ENCODE assay signal across 12 cellular contexts in the genomic region with DNA sequence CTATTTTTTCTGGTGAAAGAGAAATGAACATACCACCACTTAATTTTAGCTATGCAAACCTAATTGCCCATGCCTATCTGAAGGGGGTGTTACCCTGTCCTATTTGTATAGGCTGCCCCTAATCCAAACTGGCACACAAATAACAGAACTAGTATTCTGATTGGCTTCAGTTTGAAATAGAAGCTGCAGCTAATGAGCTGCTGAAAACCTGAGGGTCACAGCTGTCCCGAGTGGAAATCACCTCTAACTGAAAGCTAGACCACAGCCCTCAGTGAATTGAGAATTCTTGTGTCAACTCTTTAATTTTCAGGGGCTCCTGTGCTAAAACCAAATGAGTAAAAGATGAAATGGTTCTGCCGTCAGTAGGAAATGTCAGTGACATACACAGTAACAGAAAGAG. TPM values are rescaled to one million over a fixed set of nuclear protein-coding genes. Genes with fewer than 3 reads are reported as not detected.
DNase-seq lines count a peak whose midpoint lies in the region; ATAC-seq and TF ChIP-seq lines count a peak whose summit lies in the region.
"Had no signal": no experiment of that assay in that cellular context is flagged by ENCODE, and none has a peak within 500 bp of the region (broad histone marks: within the 10 kb centered on the region; RNA-seq: fewer than 3 reads in every experiment).

No MANE protein-coding gene starts in this region.

- no peaks in the 10 kb centered on the region for H3K36me3 ChIP-seq in CD4-positive, CD25-positive, alpha-beta regulatory T cell (ENCODE audit: control insufficient read depth, insufficient read depth, low read length)
- H3K36me3 ChIP-seq: gastroesophageal sphincter had no signal

- peaks cover 12% of the 10 kb centered on the region for H3K36me3 Mint-ChIP-seq in CD4-positive, CD25-positive, alpha-beta regulatory T cell
- H3K36me3 Mint-ChIP-seq in MCF 10A (ENCODE audit: insufficient read depth, unreplicated experiment) (peaks cover 4% of the 10 kb centered on the region), progenitor cell of endocrine pancreas (ENCODE audit: insufficient read depth) (peaks cover 7% of the 10 kb centered on the region)

- TF ChIP-seq CTCF in MCF 10A (IDR thresholded peaks at IDR 0.05; ENCODE audit: unreplicated experiment) (no peak), progenitor cell of endocrine pancreas (IDR thresholded peaks at IDR 0.05; ENCODE audit: unreplicated experiment) (no peak)

- H3K9me3 ChIP-seq in CD4-positive, CD25-positive, alpha-beta regulatory T cell (ENCODE audit: control insufficient read depth in 2 of 2, low read length in 2 of 2), result no peaks in the 10 kb centered on the region
- H3K9me3 ChIP-seq: gastroesophageal sphincter had no signal

- no peak for ATAC-seq in CD4-positive, CD25-positive, alpha-beta regulatory T cell (ENCODE audit: low read depth in 2 of 2)
- ATAC-seq in GM19025 (IDR thresholded peaks at IDR 0.05; ENCODE audit: low read depth, unreplicated experiment) (peak; percentile 94), HG02678 (IDR thresholded peaks at IDR 0.05; ENCODE audit: unreplicated experiment) (peak; percentile 91), HG03521 (IDR thresholded peaks at IDR 0.05; ENCODE audit: unreplicated experiment) (peak; percentile 63)
- ATAC-seq: gastroesophageal sphincter, SK-N-SH treated with all-trans-retinoic acid at 6 μM for 48 hours had no signal

- peak overlapping the region; percentile 53 to 77 (median 74) for H3K27ac Mint-ChIP-seq in CD4-positive, CD25-positive, alpha-beta regulatory T cell
- H3K27ac Mint-ChIP-seq in MCF 10A (ENCODE audit: low read depth, unreplicated experiment) (no peak overlapping the region), progenitor cell of endocrine pancreas (no peak overlapping the region)

- peaks cover 0 to 7% (median 0%) of the 10 kb centered on the region in 7 donors for H3K9me3 Mint-ChIP-seq in CD4-positive, CD25-positive, alpha-beta regulatory T cell
- H3K9me3 Mint-ChIP-seq in MCF 10A (ENCODE audit: unreplicated experiment) (no peaks in the 10 kb centered on the region), progenitor cell of endocrine pancreas (ENCODE audit: low read depth) (peaks cover 6% of the 10 kb centered on the region)

- CTCF ChIA-PET in MCF 10A (lab: Yijun Ruan, JAX), result no interaction called here

- DNase-seq in CD4-positive, CD25-positive, alpha-beta regulatory T cell, result no peak
- no peak for DNase-seq in MCF 10A (ENCODE audit: unreplicated experiment)
- no peak for DNase-seq in DMS 273 (lab: John Stamatoyannopoulos, UW; ENCODE audit: unreplicated experiment)
- no peak for DNase-seq in NCI-H2196 (lab: John Stamatoyannopoulos, UW; ENCODE audit: unreplicated experiment)
- DNase-seq in progenitor cell of endocrine pancreas (ENCODE audit: low spot score, unreplicated experiment), result no peak
- DNase-seq: stimulated activated naive CD4-positive, alpha-beta T cell had no signal

- H3K27ac ChIP-seq in CD4-positive, CD25-positive, alpha-beta regulatory T cell (ENCODE audit: insufficient read depth, low read length, poor library complexity, severe bottlenecking), result peak overlapping the region; percentile 10
- H3K27ac ChIP-seq: gastroesophageal sphincter had no signal

- POLR2A ChIA-PET in MCF 10A (lab: Yijun Ruan, JAX), result no interaction called here

- intact Hi-C loops in MCF 10A (cut with micrococcal nuclease), result no loop called here

- no peaks in the 10 kb centered on the region for H3K27me3 ChIP-seq in CD4-positive, CD25-positive, alpha-beta regulatory T cell (ENCODE audit: control insufficient read depth, insufficient read depth, low read length)
- H3K27me3 ChIP-seq: gastroesophageal sphincter had no signal

- peaks cover 17% of the 10 kb centered on the region for H3K4me1 ChIP-seq in CD4-positive, CD25-positive, alpha-beta regulatory T cell (ENCODE audit: control insufficient read depth, insufficient read depth, low read length, poor library complexity, severe bottlenecking)
- H3K4me1 ChIP-seq: gastroesophageal sphincter had no signal

- H3K4me1 Mint-ChIP-seq in CD4-positive, CD25-positive, alpha-beta regulatory T cell, result peaks cover 29 to 61% (median 50%) of the 10 kb centered on the region in 4 donors
- H3K4me1 Mint-ChIP-seq in MCF 10A (ENCODE audit: insufficient read depth, unreplicated experiment), result no peaks in the 10 kb centered on the region
- peaks cover 11% of the 10 kb centered on the region for H3K4me1 Mint-ChIP-seq in progenitor cell of endocrine pancreas (ENCODE audit: low read depth)
- H3K4me1 Mint-ChIP-seq: central memory CD8-positive, alpha-beta T cell had no signal

- no peaks in the 10 kb centered on the region for H3K27me3 Mint-ChIP-seq in CD4-positive, CD25-positive, alpha-beta regulatory T cell
- H3K27me3 Mint-ChIP-seq in MCF 10A (ENCODE audit: insufficient read depth, unreplicated experiment), result no peaks in the 10 kb centered on the region
- no peaks in the 10 kb centered on the region for H3K27me3 Mint-ChIP-seq in progenitor cell of endocrine pancreas
- H3K27me3 Mint-ChIP-seq: central memory CD8-positive, alpha-beta T cell had no signal

- peak overlapping the region; percentile 11 for H3K4me3 ChIP-seq in CD4-positive, CD25-positive, alpha-beta regulatory T cell (ENCODE audit: low read depth, low read length)
- H3K4me3 ChIP-seq: gastroesophageal sphincter had no signal

- no TSS peak for BruUV-seq in MCF 10A (replicated peaks; lab: Mats Ljungman, UMichigan)

- H3K4me3 Mint-ChIP-seq in CD4-positive, CD25-positive, alpha-beta regulatory T cell, result peak overlapping the region in 2 of 4 donors; percentile 1 to 58
- no peak overlapping the region for H3K4me3 Mint-ChIP-seq in MCF 10A (ENCODE audit: unreplicated experiment)
- no peak overlapping the region for H3K4me3 Mint-ChIP-seq in progenitor cell of endocrine pancreas (ENCODE audit: low read depth)
- H3K4me3 Mint-ChIP-seq: central memory CD8-positive, alpha-beta T cell had no signal

RNA-seq across cellular contexts. Expression of gene CCDC141, which starts 28.7 kb away (rescaled TPM):
- total RNA-seq in CD4-positive, CD25-positive, alpha-beta regulatory T cell, result 153 TPM
- polyA plus RNA-seq in CD4-positive, CD25-positive, alpha-beta regulatory T cell, result 10 to 100 TPM in 3 of 4 donors, 1 to 10 TPM in 1; 8.3 to 16.6 (median 12.9) TPM
- total RNA-seq in MCF 10A (2022), result not detected in 2 replicates
- 14.8 and 18.1 TPM in 2 replicates for total RNA-seq in progenitor cell of endocrine pancreas

Comparison
In these comparisons a context has a peak if more than half of its experiments do, and no peak if none do; other contexts are left out.
1. ATAC-seq: peak in GM19025 (single experiment), HG02678 (single experiment) and HG03521 (single experiment); none in CD4-positive, CD25-positive, alpha-beta regulatory T cell (0 of 2).
2. H3K27ac Mint-ChIP-seq: peak in CD4-positive, CD25-positive, alpha-beta regulatory T cell (3 of 3); none in MCF 10A (single experiment) and progenitor cell of endocrine pancreas (single experiment).
3. RNA of gene CCDC141, which starts 28.7 kb away (total RNA-seq): 153 TPM in CD4-positive, CD25-positive, alpha-beta regulatory T cell (single experiment) and 14.8 to 18.1 TPM in progenitor cell of endocrine pancreas; not detected in MCF 10A; every median in the first group is over 10 times any median in the second.